Comparison of ENCODE assay signal across 9 cellular contexts in the genomic region with DNA sequence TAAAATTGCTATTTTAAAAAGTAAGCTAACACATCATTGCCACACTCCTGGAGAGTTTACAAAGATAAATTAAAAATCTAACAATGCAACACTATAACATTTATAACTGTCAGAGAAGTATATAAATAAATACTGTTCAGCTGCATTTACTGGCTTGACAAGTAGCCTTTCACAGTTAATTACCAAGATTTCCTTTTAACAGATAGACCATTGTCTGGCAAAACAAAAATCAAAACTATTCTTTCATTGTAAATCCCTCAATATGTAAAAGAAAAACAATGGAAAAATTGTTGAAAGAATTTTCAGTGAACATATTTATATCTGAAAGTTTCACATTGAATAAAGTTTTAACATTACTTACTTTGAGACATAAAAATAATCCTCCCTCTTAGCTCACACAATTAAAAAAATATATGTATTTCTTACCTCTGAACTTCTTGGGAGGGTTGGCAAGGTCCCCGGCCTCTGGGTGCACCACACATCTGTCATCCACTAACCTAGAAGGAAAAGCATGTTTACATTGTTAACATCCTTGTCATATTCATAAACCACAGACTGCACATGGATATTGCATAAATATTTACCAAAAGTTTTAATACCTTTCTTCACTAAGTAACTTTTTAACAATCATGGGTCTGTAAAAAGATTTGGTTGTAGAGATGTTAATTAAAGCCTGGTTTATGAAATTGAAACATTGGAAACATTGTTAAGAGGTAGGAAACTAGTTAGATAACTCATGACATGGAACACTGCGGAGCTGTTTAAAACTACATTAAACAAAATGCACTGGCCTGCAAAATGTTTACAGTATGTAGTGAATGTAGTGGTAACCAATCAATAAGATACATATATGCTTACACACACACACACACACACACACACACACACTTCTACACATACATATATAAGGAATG. TPM values are rescaled to one million over a fixed set of nuclear protein-coding genes. Genes with fewer than 3 reads are reported as not detected.
A peak's percentile ranks its signal among the peaks of the same experiment; 100 is the strongest.
DNase-seq lines count a peak whose midpoint lies in the region; ATAC-seq and TF ChIP-seq lines count a peak whose summit lies in the region.
"Had no signal": no experiment of that assay in that cellular context is flagged by ENCODE, and none has a peak within 500 bp of the region (broad histone marks: within the 10 kb centered on the region; RNA-seq: fewer than 3 reads in every experiment).

No MANE protein-coding gene starts in this region.

- TF ChIP-seq EP300 in transverse colon (IDR thresholded peaks at IDR 0.05; ENCODE audit: low read depth): no peak

- CTCF ChIA-PET in MCF 10A (lab: Yijun Ruan, JAX): no interaction called here

- in situ Hi-C loops in transverse colon (cut with MboI; ENCODE audit: low pct_ligation_motif_present in 1 of 4, low pct_unique_long_range_greater_than_20kb in 1 of 4, low sequenced_read_pairs in 3 of 4): loop anchor here in 1 of 4 donors (25.0 kb wide), 1 partner anchor 103 kb away; no protein-coding TSS in a partner anchor

- ATAC-seq in SK-N-SH treated with all-trans-retinoic acid at 6 μM for 48 hours: peak; percentile 36; the same call in 1 of the 3 replicates

- peak overlapping the region in 1 of 2 donors; percentile 29 for H3K27ac ChIP-seq in breast epithelium
- peak overlapping the region; percentile 32 to 60 (median 38) for H3K27ac ChIP-seq in transverse colon

- 8 to 25% methylated on average over 1 to 2 of the region's 2 CpGs for WGBS in transverse colon (ENCODE audit: low coverage in 1 of 2), 2 donors

- H3K4me1 ChIP-seq in breast epithelium: peaks cover 0 to 10% of the 10 kb centered on the region in 2 donors
- H3K4me1 ChIP-seq in transverse colon: peaks cover 5 to 58% (median 45%) of the 10 kb centered on the region in 4 donors

- H3K4me3 Mint-ChIP-seq in MCF 10A (ENCODE audit: unreplicated experiment): no peak overlapping the region
- H3K4me3 Mint-ChIP-seq in endothelial cell (ENCODE audit: unreplicated experiment): no peak overlapping the region

- H3K9me3 Mint-ChIP-seq in MCF 10A (ENCODE audit: unreplicated experiment): no peaks in the 10 kb centered on the region
- no peaks in the 10 kb centered on the region for H3K9me3 Mint-ChIP-seq in endothelial cell (ENCODE audit: unreplicated experiment)

- H3K4me1 Mint-ChIP-seq in MCF 10A (ENCODE audit: insufficient read depth, unreplicated experiment) (peaks cover 29% of the 10 kb centered on the region), endothelial cell (ENCODE audit: unreplicated experiment) (peaks cover 26% of the 10 kb centered on the region)

- H3K36me3 ChIP-seq in breast epithelium (no peaks in the 10 kb centered on the region), transverse colon (no peaks in the 10 kb centered on the region)

- no TSS peak for BruUV-seq in MCF 10A (replicated peaks; lab: Mats Ljungman, UMichigan)

- no peak for TF ChIP-seq CTCF in MCF 10A (IDR thresholded peaks at IDR 0.05; ENCODE audit: unreplicated experiment)
- TF ChIP-seq CTCF in breast epithelium (IDR thresholded peaks at IDR 0.05): no peak
- no peak for TF ChIP-seq CTCF in fibroblast of pulmonary artery (IDR thresholded peaks at IDR 0.05; ENCODE audit: low read length, missing control alignments)
- no peak for TF ChIP-seq CTCF in transverse colon (IDR thresholded peaks at IDR 0.05)
- no peak for TF ChIP-seq CTCF in endothelial cell (IDR thresholded peaks at IDR 0.05; ENCODE audit: unreplicated experiment)

- H3K36me3 Mint-ChIP-seq in MCF 10A (ENCODE audit: insufficient read depth, unreplicated experiment) (peaks cover 4% of the 10 kb centered on the region), endothelial cell (ENCODE audit: low read depth, unreplicated experiment) (peaks cover 12% of the 10 kb centered on the region)

- H3K27me3 Mint-ChIP-seq in MCF 10A (ENCODE audit: insufficient read depth, unreplicated experiment) (no peaks in the 10 kb centered on the region), endothelial cell (ENCODE audit: unreplicated experiment) (no peaks in the 10 kb centered on the region)

- intact Hi-C loops in MCF 10A (cut with micrococcal nuclease) (no loop called here), breast epithelium (cut with DNase I; ENCODE audit: low total_unique reads) (no loop called here), transverse colon (cut with DNase I; ENCODE audit: low total_unique reads) (no loop called here)

- POLR2A ChIA-PET in MCF 10A (lab: Yijun Ruan, JAX): interaction anchor here (1.0 to 2.3 kb wide), 3 partner anchors 8 to 43 kb away, joined by 4 to 9 read pairs (median 5); a partner anchor contains a TSS

- H3K27me3 ChIP-seq in breast epithelium (no peaks in the 10 kb centered on the region), transverse colon (no peaks in the 10 kb centered on the region)

- DNase-seq in MCF 10A (ENCODE audit: unreplicated experiment) (peak; percentile 51), breast epithelium (ENCODE audit: low spot score in 2 of 2) (no peak), fibroblast of pulmonary artery (ENCODE audit: low read depth) (peak; percentile 59), transverse colon (peak; percentile 18), NCI-H2227 treated with DMSO at 0.1 percent for 48 hours (lab: John Stamatoyannopoulos, UW) (no peak), endothelial cell (ENCODE audit: low spot score) (no peak), GDM1 (lab: John Stamatoyannopoulos, UW) (no peak)
- DNase-seq: activated T-cell treated with anti-CD3 and anti-CD28 coated beads, Interleukin-2, amount 50 U/mL, for 1 hour had no signal

- TF ChIP-seq POLR2A in breast epithelium (IDR thresholded peaks at IDR 0.05): no peak
- TF ChIP-seq POLR2A in transverse colon (IDR thresholded peaks at IDR 0.05): no peak

- H3K27ac Mint-ChIP-seq in MCF 10A (ENCODE audit: low read depth, unreplicated experiment): no peak overlapping the region
- no peak overlapping the region for H3K27ac Mint-ChIP-seq in endothelial cell (ENCODE audit: unreplicated experiment)

- H3K9me3 ChIP-seq in breast epithelium (no peaks in the 10 kb centered on the region), transverse colon (no peaks in the 10 kb centered on the region)

- H3K4me3 ChIP-seq in breast epithelium: no peak overlapping the region
- H3K4me3 ChIP-seq in fibroblast of pulmonary artery (replicated peaks; ENCODE audit: low read depth, low read length): no peak overlapping the region
- H3K4me3 ChIP-seq in transverse colon: no peak overlapping the region

TF ChIP-seq in SK-N-SH treated with all-trans-retinoic acid at 6 μM for 48 hours, 23 proteins besides CTCF, POLR2A, EP300 and RAD21 (continues in another document):
- TF ChIP-seq, protein P1, sequence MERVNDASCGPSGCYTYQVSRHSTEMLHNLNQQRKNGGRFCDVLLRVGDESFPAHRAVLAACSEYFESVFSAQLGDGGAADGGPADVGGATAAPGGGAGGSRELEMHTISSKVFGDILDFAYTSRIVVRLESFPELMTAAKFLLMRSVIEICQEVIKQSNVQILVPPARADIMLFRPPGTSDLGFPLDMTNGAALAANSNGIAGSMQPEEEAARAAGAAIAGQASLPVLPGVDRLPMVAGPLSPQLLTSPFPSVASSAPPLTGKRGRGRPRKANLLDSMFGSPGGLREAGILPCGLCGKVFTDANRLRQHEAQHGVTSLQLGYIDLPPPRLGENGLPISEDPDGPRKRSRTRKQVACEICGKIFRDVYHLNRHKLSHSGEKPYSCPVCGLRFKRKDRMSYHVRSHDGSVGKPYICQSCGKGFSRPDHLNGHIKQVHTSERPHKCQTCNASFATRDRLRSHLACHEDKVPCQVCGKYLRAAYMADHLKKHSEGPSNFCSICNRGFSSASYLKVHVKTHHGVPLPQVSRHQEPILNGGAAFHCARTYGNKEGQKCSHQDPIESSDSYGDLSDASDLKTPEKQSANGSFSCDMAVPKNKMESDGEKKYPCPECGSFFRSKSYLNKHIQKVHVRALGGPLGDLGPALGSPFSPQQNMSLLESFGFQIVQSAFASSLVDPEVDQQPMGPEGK (CRISPR knock-in tag; IDR thresholded peaks at IDR 0.05; ENCODE audit: borderline replicate concordance): no peak
- TF ChIP-seq GLIS3 (CRISPR knock-in tag; IDR thresholded peaks at IDR 0.05): no peak
- TF ChIP-seq ARNTL (CRISPR knock-in tag; IDR thresholded peaks at IDR 0.05; ENCODE audit: borderline replicate concordance, low read depth): no peak
- TF ChIP-seq ZNF8 (CRISPR knock-in tag; IDR thresholded peaks at IDR 0.05): no peak
- TF ChIP-seq RARB (CRISPR knock-in tag; IDR thresholded peaks at IDR 0.05): no peak
- TF ChIP-seq TCF4 (CRISPR knock-in tag; IDR thresholded peaks at IDR 0.05; ENCODE audit: borderline replicate concordance): no peak
- TF ChIP-seq ZFP3 (CRISPR knock-in tag; IDR thresholded peaks at IDR 0.05): no peak
- TF ChIP-seq ZNF565 (CRISPR knock-in tag; conservative IDR thresholded peaks at IDR 0.05; ENCODE audit: low read depth): no peak
- TF ChIP-seq, protein P2, sequence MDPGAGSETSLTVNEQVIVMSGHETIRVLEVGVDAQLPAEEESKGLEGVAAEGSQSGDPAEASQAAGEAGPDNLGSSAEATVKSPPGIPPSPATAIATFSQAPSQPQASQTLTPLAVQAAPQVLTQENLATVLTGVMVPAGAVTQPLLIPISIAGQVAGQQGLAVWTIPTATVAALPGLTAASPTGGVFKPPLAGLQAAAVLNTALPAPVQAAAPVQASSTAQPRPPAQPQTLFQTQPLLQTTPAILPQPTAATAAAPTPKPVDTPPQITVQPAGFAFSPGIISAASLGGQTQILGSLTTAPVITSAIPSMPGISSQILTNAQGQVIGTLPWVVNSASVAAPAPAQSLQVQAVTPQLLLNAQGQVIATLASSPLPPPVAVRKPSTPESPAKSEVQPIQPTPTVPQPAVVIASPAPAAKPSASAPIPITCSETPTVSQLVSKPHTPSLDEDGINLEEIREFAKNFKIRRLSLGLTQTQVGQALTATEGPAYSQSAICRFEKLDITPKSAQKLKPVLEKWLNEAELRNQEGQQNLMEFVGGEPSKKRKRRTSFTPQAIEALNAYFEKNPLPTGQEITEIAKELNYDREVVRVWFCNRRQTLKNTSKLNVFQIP (CRISPR knock-in tag; IDR thresholded peaks at IDR 0.05; ENCODE audit: borderline replicate concordance, low read depth): no peak
- TF ChIP-seq CSDC2 (CRISPR knock-in tag; IDR thresholded peaks at IDR 0.05): no peak

RNA-seq across cellular contexts. Expression of a gene that starts 43.0 kb away (rescaled TPM):
- total RNA-seq in MCF 10A (2022) (14.3 and 15.7 TPM in 2 replicates), breast epithelium (10 to 100 TPM; 47.2 to 95.0 (median 66.5) TPM), transverse colon (10 to 100 TPM; 29.8 to 60.5 (median 41.2) TPM), endothelial cell (ENCODE audit: unreplicated experiment) (33.8 TPM)

Comparison
In these comparisons a context has a peak if more than half of its experiments do, and no peak if none do; other contexts are left out.
1. DNase-seq: peak in MCF 10A (single experiment), fibroblast of pulmonary artery (single experiment) and transverse colon (single experiment); none in breast epithelium (0 of 2), NCI-H2227 treated with DMSO at 0.1 percent for 48 hours (single experiment), endothelial cell (single experiment) and GDM1 (single experiment).